Comparison of ENCODE assay signal across 8 cellular contexts in genomic region chr1:150560986-150561829, GRCh38. TPM values are rescaled to one million over a fixed set of nuclear protein-coding genes. Genes with fewer than 3 reads are reported as not detected.
DNase-seq lines count a peak whose midpoint lies in the region; ATAC-seq and TF ChIP-seq lines count a peak whose summit lies in the region.

No MANE protein-coding gene starts in this region.

- CTCF ChIA-PET in CD8-positive, alpha-beta memory T cell (lab: Charles Lee): interaction anchor here (0.6 to 9.1 kb wide), 35 partner anchors 11 to 434 kb away, joined by 3 to 325 read pairs (median 4); partner anchors contain the start of genes ADAMTSL4, ENSA, GOLPH3L and MCL1
- CTCF ChIA-PET in T-cell (lab: Charles Lee): interaction anchor here (0.6 to 7.3 kb wide), 28 partner anchors 10 to 690 kb away, joined by 3 to 170 read pairs (median 5); partner anchors contain the start of genes MCL1 (in 2 of the 2), ENSA (in 1 of the 2) and GOLPH3L (in 1 of the 2)

- H3K36me3 Mint-ChIP-seq in CD8-positive, alpha-beta memory T cell: peaks cover 0 to 9% (median 1%) of the 10 kb centered on the region in 3 donors
- H3K36me3 Mint-ChIP-seq in T-cell (no peaks in the 10 kb centered on the region), progenitor cell of endocrine pancreas (ENCODE audit: insufficient read depth) (peaks cover 1% of the 10 kb centered on the region)

- H3K9me3 Mint-ChIP-seq in CD8-positive, alpha-beta memory T cell: no peaks in the 10 kb centered on the region
- H3K9me3 Mint-ChIP-seq in T-cell (no peaks in the 10 kb centered on the region), progenitor cell of endocrine pancreas (ENCODE audit: low read depth) (no peaks in the 10 kb centered on the region)

- H3K36me3 ChIP-seq in CD8-positive, alpha-beta memory T cell (ENCODE audit: insufficient read depth, low read length): no peaks in the 10 kb centered on the region
- H3K36me3 ChIP-seq in left ventricle myocardium inferior: peaks cover 12% of the 10 kb centered on the region
- peaks cover 6% of the 10 kb centered on the region for H3K36me3 ChIP-seq in upper lobe of right lung

- ATAC-seq in GM21529 (IDR thresholded peaks at IDR 0.05; ENCODE audit: unreplicated experiment): peak; percentile 35
- ATAC-seq in T-cell (replicated peaks in 1 of 4): peak; percentile 27 to 45 (median 40)
- ATAC-seq in upper lobe of right lung: peak; percentile 87

- TF ChIP-seq CTCF in left ventricle myocardium inferior (IDR thresholded peaks at IDR 0.05; ENCODE audit: borderline replicate concordance) (peak; percentile 89), progenitor cell of endocrine pancreas (IDR thresholded peaks at IDR 0.05; ENCODE audit: unreplicated experiment) (peak; percentile 76), upper lobe of right lung (IDR thresholded peaks at IDR 0.05) (peak; percentile 81)

- H3K4me3 ChIP-seq in CD8-positive, alpha-beta memory T cell (ENCODE audit: low read length): peak overlapping the region; percentile 91
- peak overlapping the region; percentile 64 for H3K4me3 ChIP-seq in left ventricle myocardium inferior
- peak overlapping the region; percentile 66 for H3K4me3 ChIP-seq in upper lobe of right lung

- peaks cover 56% of the 10 kb centered on the region for H3K4me1 ChIP-seq in CD8-positive, alpha-beta memory T cell (ENCODE audit: insufficient read depth, low read length)
- H3K4me1 ChIP-seq in left ventricle myocardium inferior: peaks cover 73% of the 10 kb centered on the region
- H3K4me1 ChIP-seq in upper lobe of right lung: peaks cover 67% of the 10 kb centered on the region

- H3K4me1 Mint-ChIP-seq in CD8-positive, alpha-beta memory T cell: peaks cover 51 to 61% (median 51%) of the 10 kb centered on the region in 3 donors
- H3K4me1 Mint-ChIP-seq in T-cell (peaks cover 52 to 63% (median 53%) of the 10 kb centered on the region in 3 donors), progenitor cell of endocrine pancreas (ENCODE audit: low read depth) (peaks cover 51% of the 10 kb centered on the region)

- peak overlapping the region; percentile 85 to 98 (median 97) for H3K4me3 Mint-ChIP-seq in CD8-positive, alpha-beta memory T cell
- peak overlapping the region; percentile 91 to 99 (median 95) for H3K4me3 Mint-ChIP-seq in T-cell
- H3K4me3 Mint-ChIP-seq in progenitor cell of endocrine pancreas (ENCODE audit: low read depth): peak overlapping the region; percentile 77

- no peaks in the 10 kb centered on the region for H3K27me3 ChIP-seq in CD8-positive, alpha-beta memory T cell (ENCODE audit: insufficient read depth, low read length, poor library complexity, severe bottlenecking)
- H3K27me3 ChIP-seq in left ventricle myocardium inferior (ENCODE audit: low read depth): no peaks in the 10 kb centered on the region
- H3K27me3 ChIP-seq in upper lobe of right lung: no peaks in the 10 kb centered on the region

- intact Hi-C loops in left ventricle myocardium inferior (cut with micrococcal nuclease) (loop anchor here (2.0 kb wide), 1 partner anchor 60 kb away; no protein-coding TSS in a partner anchor), upper lobe of right lung (cut with DNase I) (no loop called here)

- no peaks in the 10 kb centered on the region for H3K9me3 ChIP-seq in CD8-positive, alpha-beta memory T cell (ENCODE audit: low read length)
- H3K9me3 ChIP-seq in left ventricle myocardium inferior (replicated peaks): no peaks in the 10 kb centered on the region
- H3K9me3 ChIP-seq in upper lobe of right lung: no peaks in the 10 kb centered on the region

- peak; percentile 64 to 85 (median 69) for DNase-seq in CD8-positive, alpha-beta memory T cell
- DNase-seq in NCI-H1092 treated with DMSO at 0.1 percent for 48 hours (lab: John Stamatoyannopoulos, UW) (peak; percentile 81), T-cell (peak; percentile 49 to 83 (median 74)), amygdala (lab: John Stamatoyannopoulos, UW) (peak in 53 of 56 donors; percentile 48 to 90 (median 75)), left ventricle myocardium inferior (peak; percentile 94), progenitor cell of endocrine pancreas (ENCODE audit: low spot score, unreplicated experiment) (peak; percentile 80), upper lobe of right lung (peak; percentile 97)

- peak overlapping the region; percentile 94 for H3K27ac ChIP-seq in CD8-positive, alpha-beta memory T cell (ENCODE audit: low read depth, low read length)
- H3K27ac ChIP-seq in left ventricle myocardium inferior (replicated peaks) (peak overlapping the region; percentile 96), upper lobe of right lung (peak overlapping the region; percentile 100)

- no peaks in the 10 kb centered on the region for H3K27me3 Mint-ChIP-seq in CD8-positive, alpha-beta memory T cell
- H3K27me3 Mint-ChIP-seq in T-cell: no peaks in the 10 kb centered on the region
- no peaks in the 10 kb centered on the region for H3K27me3 Mint-ChIP-seq in progenitor cell of endocrine pancreas

- H3K27ac Mint-ChIP-seq in CD8-positive, alpha-beta memory T cell: peak overlapping the region; percentile 96 to 100 (median 98)
- peak overlapping the region; percentile 100 for H3K27ac Mint-ChIP-seq in T-cell
- peak overlapping the region; percentile 100 for H3K27ac Mint-ChIP-seq in progenitor cell of endocrine pancreas

- POLR2A ChIA-PET in CD8-positive, alpha-beta memory T cell (lab: Charles Lee): interaction anchor here (0.6 to 11.0 kb wide), 11 partner anchors 11 to 197 kb away, joined by 3 to 486 read pairs (median 4); partner anchors contain the start of genes ADAMTSL4, ENSA, FALEC and GOLPH3L
- POLR2A ChIA-PET in T-cell (lab: Charles Lee): interaction anchor here (0.6 to 7.2 kb wide), 21 partner anchors 10 to 115 kb away, joined by 3 to 255 read pairs (median 6); partner anchors contain the start of genes ENSA (in 2 of the 2) and MCL1 (in 2 of the 2)

RNA-seq across cellular contexts. Expression of gene ADAMTSL4, which starts 12.0 kb away (rescaled TPM):
- under 1 TPM; 0.22 to 0.31 TPM for total RNA-seq in CD8-positive, alpha-beta memory T cell
- not detected for polyA plus RNA-seq in CD8-positive, alpha-beta memory T cell
- total RNA-seq in T-cell (under 1 TPM; 0.26 to 0.66 (median 0.49) TPM), left ventricle myocardium inferior (46.3 TPM), progenitor cell of endocrine pancreas (5.5 and 6.9 TPM in 2 replicates), upper lobe of right lung (99.2 TPM)

RNA-seq across cellular contexts. Expression of gene MCL1, which starts 18.2 kb away (rescaled TPM):
- total RNA-seq in CD8-positive, alpha-beta memory T cell: 100 to 1,000 TPM; 211 to 216 TPM
- polyA plus RNA-seq in CD8-positive, alpha-beta memory T cell: 168 TPM
- total RNA-seq in T-cell (100 to 1,000 TPM; 478 to 731 (median 517) TPM), left ventricle myocardium inferior (97.0 TPM), progenitor cell of endocrine pancreas (204 and 212 TPM in 2 replicates), upper lobe of right lung (325 TPM)

RNA-seq across cellular contexts. Expression of gene FALEC, which starts 45.7 kb away (rescaled TPM):
- total RNA-seq in CD8-positive, alpha-beta memory T cell: not detected
- not detected for polyA plus RNA-seq in CD8-positive, alpha-beta memory T cell
- total RNA-seq in T-cell (under 1 TPM in 3 of 5 donors, not detected in 2; 0.49 to 0.85 (median 0.73) TPM), left ventricle myocardium inferior (0.44 TPM), progenitor cell of endocrine pancreas (0.57 TPM in 1 of 2 replicates, not detected in the other), upper lobe of right lung (1.0 TPM)

RNA-seq across cellular contexts. Expression of gene ECM1, which starts 53.3 kb away (rescaled TPM):
- 1 to 10 TPM; 1.3 to 1.5 TPM for total RNA-seq in CD8-positive, alpha-beta memory T cell
- polyA plus RNA-seq in CD8-positive, alpha-beta memory T cell: 0.09 TPM
- total RNA-seq in T-cell (1 to 10 TPM in 3 of 5 donors, under 1 TPM in 2; 0.25 to 2.9 (median 1.2) TPM), left ventricle myocardium inferior (20.1 TPM), progenitor cell of endocrine pancreas (1.9 and 2.1 TPM in 2 replicates), upper lobe of right lung (15.5 TPM)

Comparison
In these comparisons a context has a peak if more than half of its experiments do, and no peak if none do; other contexts are left out.
1. Peak in every context shown above with its lines: DNase-seq, ATAC-seq, H3K4me3 ChIP-seq and H3K27ac ChIP-seq.
2. ATAC-seq: peak in every context shown above with its lines; median percentile 87 in upper lobe of right lung; 40 in T-cell; 35 in GM21529.